8 cellular contexts compared by ENCODE assay signal in the genomic region with DNA sequence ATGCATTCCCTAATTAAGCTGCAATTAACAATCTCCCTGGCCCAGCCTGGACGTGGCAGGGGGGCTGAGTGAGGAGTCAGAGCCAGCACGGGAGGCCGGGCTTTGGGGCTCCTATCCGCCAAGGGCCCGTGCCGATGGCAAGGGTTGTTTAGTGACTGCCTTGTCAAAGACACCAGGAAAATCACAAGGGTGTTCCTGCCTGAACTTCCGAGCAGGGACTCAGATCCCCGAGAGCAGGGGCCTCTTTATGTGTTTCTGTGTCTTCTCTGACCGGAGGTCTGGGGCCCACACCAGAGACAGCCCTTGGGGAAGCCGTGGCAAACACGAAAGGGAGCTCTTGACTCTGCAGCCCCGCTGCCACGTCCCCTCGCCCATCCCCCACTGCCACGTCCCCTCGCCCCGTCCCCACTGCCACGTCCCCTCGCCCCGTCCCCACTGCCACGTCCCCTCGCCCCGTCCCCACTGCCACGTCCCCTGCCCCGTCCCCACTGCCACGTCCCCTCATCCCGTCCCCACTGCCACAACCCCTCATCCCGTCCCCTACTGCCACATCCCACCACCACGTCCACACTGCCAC.
DNase-seq lines count a peak whose midpoint lies in the region; ATAC-seq and TF ChIP-seq lines count a peak whose summit lies in the region.
"Not testable (repeated sequence)": the region's sequence is repeated elsewhere in the genome, so short reads cannot be mapped to it uniquely, and the experiment has no call there.

No MANE protein-coding gene starts in this region.

- CTCF ChIA-PET in CD4-positive, alpha-beta T cell (lab: Charles Lee), result interaction anchor here (0.7 kb wide), 1 partner anchor 157 kb away, joined by 3 read pairs; no protein-coding TSS in a partner anchor
- CTCF ChIA-PET in activated CD4-positive, alpha-beta T cell treated with anti-CD3 and anti-CD28 coated beads, Interleukin-2, amount 10 ng/mL, durations not matched to agents 7 days and 5 days (lab: Charles Lee), result interaction anchor here (1.0 kb wide), 1 partner anchor 10 kb away, joined by 3 read pairs; no protein-coding TSS in a partner anchor

- ATAC-seq in CD4-positive, alpha-beta T cell (ENCODE audit: poor library complexity); left ventricle myocardium superior; naive thymus-derived CD8-positive, alpha-beta T cell; stimulated activated naive B cell treated with anti-CD40 and anti-IgM and Interleukin-4, amounts not matched to agents 10 μg/mL and 1 μg/mL and 100 μg/mL, for 72 hours (replicated peaks): not testable (repeated sequence)

- H3K27me3 Mint-ChIP-seq in CD4-positive, alpha-beta T cell; activated CD4-positive, alpha-beta T cell treated with anti-CD3 and anti-CD28 coated beads, Interleukin-2, amount 10 ng/mL, durations not matched to agents 7 days and 5 days; naive thymus-derived CD8-positive, alpha-beta T cell; stimulated activated naive B cell treated with anti-CD40 and anti-IgM and Interleukin-4, amounts not matched to agents 10 μg/mL and 1 μg/mL and 100 μg/mL, for 72 hours: not testable (repeated sequence)

- not testable (repeated sequence) for H3K9me3 Mint-ChIP-seq in CD4-positive, alpha-beta T cell; activated CD4-positive, alpha-beta T cell treated with anti-CD3 and anti-CD28 coated beads, Interleukin-2, amount 10 ng/mL, durations not matched to agents 7 days and 5 days; naive thymus-derived CD8-positive, alpha-beta T cell; stimulated activated naive B cell treated with anti-CD40 and anti-IgM and Interleukin-4, amounts not matched to agents 10 μg/mL and 1 μg/mL and 100 μg/mL, for 72 hours

- H3K9ac ChIP-seq in BLaER1, result not testable (repeated sequence)
- H3K9ac ChIP-seq in mucosa of stomach (ENCODE audit: low read length), result peak overlapping the region; percentile 64

- H3K4me1 Mint-ChIP-seq in CD4-positive, alpha-beta T cell (ENCODE audit: low read depth), result peaks cover 74% of the 10 kb centered on the region
- H3K4me1 Mint-ChIP-seq in activated CD4-positive, alpha-beta T cell treated with anti-CD3 and anti-CD28 coated beads, Interleukin-2, amount 10 ng/mL, durations not matched to agents 7 days and 5 days, result peaks cover 45% of the 10 kb centered on the region
- peaks cover 47 to 67% (median 48%) of the 10 kb centered on the region in 4 donors for H3K4me1 Mint-ChIP-seq in naive thymus-derived CD8-positive, alpha-beta T cell
- H3K4me1 Mint-ChIP-seq in stimulated activated naive B cell treated with anti-CD40 and anti-IgM and Interleukin-4, amounts not matched to agents 10 μg/mL and 1 μg/mL and 100 μg/mL, for 72 hours, result peaks cover 51 to 57% of the 10 kb centered on the region in 2 donors

- peaks cover 69% of the 10 kb centered on the region for H3K4me1 ChIP-seq in BLaER1
- H3K4me1 ChIP-seq in mucosa of stomach (ENCODE audit: control insufficient read depth, insufficient read depth, low read length), result peaks cover 31% of the 10 kb centered on the region

- peak overlapping the region; percentile 89 for H3K27ac Mint-ChIP-seq in CD4-positive, alpha-beta T cell
- peak overlapping the region; percentile 21 for H3K27ac Mint-ChIP-seq in activated CD4-positive, alpha-beta T cell treated with anti-CD3 and anti-CD28 coated beads, Interleukin-2, amount 10 ng/mL, durations not matched to agents 7 days and 5 days
- H3K27ac Mint-ChIP-seq in naive thymus-derived CD8-positive, alpha-beta T cell, result peak overlapping the region in 7 of 10 donors; percentile 56 to 97 (median 88)
- H3K27ac Mint-ChIP-seq in stimulated activated naive B cell treated with anti-CD40 and anti-IgM and Interleukin-4, amounts not matched to agents 10 μg/mL and 1 μg/mL and 100 μg/mL, for 72 hours, result peak overlapping the region; percentile 37

- not testable (repeated sequence) for DNase-seq in CD4-positive, alpha-beta T cell; activated CD4-positive, alpha-beta T cell treated with anti-CD3 and anti-CD28 coated beads, Interleukin-2, amount 10 ng/mL, durations not matched to agents 7 days and 5 days; naive thymus-derived CD8-positive, alpha-beta T cell; stimulated activated naive B cell treated with anti-CD40 and anti-IgM and Interleukin-4, amounts not matched to agents 10 μg/mL and 1 μg/mL and 100 μg/mL, for 72 hours
- peak; percentile 43 for DNase-seq in DMS53 (lab: John Stamatoyannopoulos, UW)
- peak; percentile 20 for DNase-seq in left ventricle myocardium superior

- not testable (repeated sequence) for H3K4me3 ChIP-seq in BLaER1; mucosa of stomach (ENCODE audit: low read length)

- intact Hi-C loops in CD4-positive, alpha-beta T cell (cut with DNase I, micrococcal nuclease), result loop anchor here (5.0 to 10.0 kb wide), 5 partner anchors 37 to 265 kb away; no protein-coding TSS in a partner anchor
- intact Hi-C loops in left ventricle myocardium superior (cut with micrococcal nuclease), result not testable (repeated sequence)

- H3K36me3 ChIP-seq in BLaER1, result peaks cover 39% of the 10 kb centered on the region
- not testable (repeated sequence) for H3K36me3 ChIP-seq in mucosa of stomach (ENCODE audit: control insufficient read depth, insufficient read depth, low read length)

- TF ChIP-seq CTCF in CD4-positive, alpha-beta T cell (IDR thresholded peaks at IDR 0.05), result not testable (repeated sequence)

- H4K20me1 ChIP-seq in BLaER1, result peaks cover 65% of the 10 kb centered on the region

- H3K4me3 Mint-ChIP-seq in CD4-positive, alpha-beta T cell, result peak overlapping the region; percentile 49
- H3K4me3 Mint-ChIP-seq in activated CD4-positive, alpha-beta T cell treated with anti-CD3 and anti-CD28 coated beads, Interleukin-2, amount 10 ng/mL, durations not matched to agents 7 days and 5 days; stimulated activated naive B cell treated with anti-CD40 and anti-IgM and Interleukin-4, amounts not matched to agents 10 μg/mL and 1 μg/mL and 100 μg/mL, for 72 hours: not testable (repeated sequence)
- peak overlapping the region in 1 of 10 donors; percentile 8 for H3K4me3 Mint-ChIP-seq in naive thymus-derived CD8-positive, alpha-beta T cell

- H3K9me3 ChIP-seq in BLaER1; CD4-positive, alpha-beta T cell (ENCODE audit: control insufficient read depth, low read length); mucosa of stomach (ENCODE audit: control insufficient read depth, low read length): not testable (repeated sequence)

- not testable (repeated sequence) for H3K27me3 ChIP-seq in BLaER1; CD4-positive, alpha-beta T cell (ENCODE audit: control insufficient read depth, insufficient read depth, low read length); mucosa of stomach (ENCODE audit: control insufficient read depth, insufficient read depth, low read length)

- POLR2A ChIA-PET in CD4-positive, alpha-beta T cell (lab: Charles Lee), result interaction anchor here (1.0 to 5.5 kb wide), 3 partner anchors 9 to 109 kb away, joined by 3 to 206 read pairs (median 3); no protein-coding TSS in a partner anchor
- POLR2A ChIA-PET in activated CD4-positive, alpha-beta T cell treated with anti-CD3 and anti-CD28 coated beads, Interleukin-2, amount 10 ng/mL, durations not matched to agents 7 days and 5 days (lab: Charles Lee), result not testable (repeated sequence)
- POLR2A ChIA-PET in naive thymus-derived CD8-positive, alpha-beta T cell (lab: Charles Lee), result interaction anchor here (0.6 to 6.0 kb wide), 2 partner anchors 8 to 10 kb away, joined by 4 to 32 read pairs; no protein-coding TSS in a partner anchor

- peak overlapping the region; percentile 94; the same call in 1 of the 2 replicates for H3K4me2 ChIP-seq in BLaER1

- peaks cover 69% of the 10 kb centered on the region for H3K36me3 Mint-ChIP-seq in CD4-positive, alpha-beta T cell (ENCODE audit: low read depth)
- peaks cover 51% of the 10 kb centered on the region for H3K36me3 Mint-ChIP-seq in activated CD4-positive, alpha-beta T cell treated with anti-CD3 and anti-CD28 coated beads, Interleukin-2, amount 10 ng/mL, durations not matched to agents 7 days and 5 days (ENCODE audit: low read depth)
- H3K36me3 Mint-ChIP-seq in naive thymus-derived CD8-positive, alpha-beta T cell, result peaks cover 8 to 45% (median 9%) of the 10 kb centered on the region in 3 donors
- peaks cover 33 to 78% of the 10 kb centered on the region in 2 donors for H3K36me3 Mint-ChIP-seq in stimulated activated naive B cell treated with anti-CD40 and anti-IgM and Interleukin-4, amounts not matched to agents 10 μg/mL and 1 μg/mL and 100 μg/mL, for 72 hours

- not testable (repeated sequence) for H3K27ac ChIP-seq in BLaER1; CD4-positive, alpha-beta T cell (ENCODE audit: low read depth, low read length)

Comparison
In these comparisons a context has a peak if more than half of its experiments do, and no peak if none do; other contexts are left out.
1. H3K27ac Mint-ChIP-seq: peak in every context shown above with its lines; median percentile 89 in CD4-positive, alpha-beta T cell; 88 in naive thymus-derived CD8-positive, alpha-beta T cell; 37 in stimulated activated naive B cell treated with anti-CD40 and anti-IgM and Interleukin-4, amounts not matched to agents 10 μg/mL and 1 μg/mL and 100 μg/mL, for 72 hours; 21 in activated CD4-positive, alpha-beta T cell treated with anti-CD3 and anti-CD28 coated beads, Interleukin-2, amount 10 ng/mL, durations not matched to agents 7 days and 5 days.